In the genomic region with DNA sequence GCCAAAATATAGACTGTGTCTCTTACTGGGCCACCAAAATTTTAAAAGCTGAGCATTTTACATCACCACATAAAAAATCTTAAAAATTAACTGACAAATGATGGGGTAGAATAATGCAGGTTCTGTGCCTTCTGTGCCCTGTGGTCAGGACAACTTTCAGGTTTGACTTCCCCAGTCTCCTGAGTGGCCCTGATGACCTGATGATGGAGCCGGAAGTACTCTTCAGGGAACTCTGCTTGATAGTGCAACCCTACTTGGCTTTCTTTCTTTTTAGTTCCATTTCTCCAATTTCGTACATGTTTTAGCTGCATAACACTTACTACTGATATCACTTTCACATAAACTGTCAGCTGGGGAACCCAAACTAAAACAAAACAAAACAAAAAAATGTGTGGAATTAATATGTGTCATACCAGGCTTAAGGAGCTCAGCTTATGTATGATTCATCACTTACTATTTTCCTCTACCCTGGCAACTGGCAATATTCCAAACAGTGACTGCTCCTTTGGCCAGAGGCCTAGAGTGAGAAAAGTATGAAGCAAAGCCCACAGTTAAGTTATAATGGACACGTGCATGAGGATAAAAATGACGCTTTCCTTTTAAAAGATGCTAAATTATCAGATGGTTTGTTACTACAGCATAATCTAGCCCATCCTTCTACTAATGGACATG, we compare ENCODE assay signal across 9 cellular contexts.
A peak's percentile ranks its signal among the peaks of the same experiment; 100 is the strongest.
DNase-seq lines count a peak whose midpoint lies in the region; ATAC-seq, FAIRE-seq and TF ChIP-seq lines count a peak whose summit lies in the region.
"Had no signal": no experiment of that assay in that cellular context is flagged by ENCODE, and none has a peak within 500 bp of the region (broad histone marks: within the 10 kb centered on the region; RNA-seq: fewer than 3 reads in every experiment).

No MANE protein-coding gene starts in this region.

- H3K79me2 ChIP-seq in endothelial cell of umbilical vein (ENCODE audit: control insufficient read depth, insufficient read depth, low read length) (no peaks in the 10 kb centered on the region), osteoblast (ENCODE audit: insufficient read depth, low read length) (no peaks in the 10 kb centered on the region)

- intact Hi-C loops in endothelial cell of umbilical vein (cut with micrococcal nuclease): loop anchor here (2.0 to 5.0 kb wide), 3 partner anchors 112 to 212 kb away; a partner anchor contains a TSS

- H3K9ac ChIP-seq in endothelial cell of umbilical vein (replicated peaks; ENCODE audit: extremely low read depth, insufficient read depth, low read length): peak overlapping the region; percentile 68

- H3K27ac ChIP-seq in endothelial cell of umbilical vein (ENCODE audit: insufficient read depth, low read depth, low read length): peak overlapping the region; percentile 89
- H3K27ac ChIP-seq in osteoblast (ENCODE audit: low read depth, low read length): peak overlapping the region; percentile 57
- H3K27ac ChIP-seq: neutrophil had no signal

- no peaks in the 10 kb centered on the region for H4K20me1 ChIP-seq in endothelial cell of umbilical vein (replicated peaks; ENCODE audit: control insufficient read depth, extremely low read depth, insufficient read depth, low read length)
- H4K20me1 ChIP-seq in osteoblast (ENCODE audit: insufficient read depth, low read length): no peaks in the 10 kb centered on the region

- H2AFZ ChIP-seq in endothelial cell of umbilical vein (ENCODE audit: low read depth, low read length): no peak overlapping the region
- no peak overlapping the region for H2AFZ ChIP-seq in osteoblast (ENCODE audit: low read length)

- no peak for ATAC-seq in HG03159 (IDR thresholded peaks at IDR 0.05; ENCODE audit: unreplicated experiment)
- no peak for ATAC-seq in HG03442 (IDR thresholded peaks at IDR 0.05; ENCODE audit: unreplicated experiment)

- H3K27me3 ChIP-seq in endothelial cell of umbilical vein (ENCODE audit: control insufficient read depth in 2 of 2, insufficient read depth in 2 of 2, low read length in 2 of 2) (peaks cover 0 to 9% of the 10 kb centered on the region in 2 experiments), osteoblast (ENCODE audit: insufficient read depth, low read length) (no peaks in the 10 kb centered on the region)
- H3K27me3 ChIP-seq: neutrophil had no signal

- no TSS peak for BruUV-seq in endothelial cell of umbilical vein (replicated peaks; lab: Mats Ljungman, UMichigan)

- POLR2A ChIA-PET in endothelial cell of umbilical vein (lab: Charles Lee): no interaction called here

- FAIRE-seq in endothelial cell of umbilical vein (lab: Jason Lieb, UNC) (peak; percentile 90), frontal cortex (lab: Jason Lieb, UNC) (no peak)

- no peaks in the 10 kb centered on the region for H3K9me1 ChIP-seq in endothelial cell of umbilical vein (replicated peaks; ENCODE audit: control insufficient read depth, extremely low read depth, insufficient read depth, low read length)

- peaks cover 25% of the 10 kb centered on the region for H3K4me1 ChIP-seq in endothelial cell of umbilical vein (ENCODE audit: control insufficient read depth, extremely low read depth, insufficient read depth, low read length)
- H3K4me1 ChIP-seq in osteoblast (ENCODE audit: insufficient read depth, low read length): peaks cover 10% of the 10 kb centered on the region

- dilution Hi-C loops in endothelial cell of umbilical vein (cut with MboI; ENCODE audit: extremely low pct_ligation_motif_present, low sequenced_read_pairs): no loop called here

- H3K9me3 ChIP-seq in endothelial cell of umbilical vein (replicated peaks; ENCODE audit: control insufficient read depth, insufficient read depth, low read length): no peaks in the 10 kb centered on the region
- no peaks in the 10 kb centered on the region for H3K9me3 ChIP-seq in osteoblast (ENCODE audit: low read depth, low read length)
- H3K9me3 ChIP-seq: neutrophil had no signal

- CTCF ChIA-PET in endothelial cell of umbilical vein (lab: Charles Lee): no interaction called here

- H3K4me2 ChIP-seq in endothelial cell of umbilical vein (ENCODE audit: insufficient read depth, low read length) (peak overlapping the region; percentile 90), osteoblast (ENCODE audit: insufficient read depth, low read length) (peak overlapping the region; percentile 66)

- DNase-seq in EL: peak; percentile 97
- DNase-seq in NCI-H69 (lab: John Stamatoyannopoulos, UW): peak; percentile 88
- peak; percentile 96 for DNase-seq in endothelial cell of umbilical vein (ENCODE audit: low read depth, low spot score)
- DNase-seq in osteoblast (ENCODE audit: insufficient read length, low spot score, missing footprints): peak; percentile 69
- no peak for DNase-seq in NCI-H1930 (lab: John Stamatoyannopoulos, UW)
- DNase-seq in frontal cortex (ENCODE audit: low spot score in 2 of 2): no peak

- TF ChIP-seq POLR2A in endothelial cell of umbilical vein (IDR thresholded peaks at IDR 0.05; ENCODE audit: low read depth, low read length): no peak

- no peaks in the 10 kb centered on the region for H3K36me3 ChIP-seq in endothelial cell of umbilical vein (ENCODE audit: control insufficient read depth in 2 of 2, extremely low read depth in 1 of 2, insufficient read depth in 2 of 2, low read length in 2 of 2)
- no peaks in the 10 kb centered on the region for H3K36me3 ChIP-seq in osteoblast (ENCODE audit: insufficient read depth, low read length)
- H3K36me3 ChIP-seq: neutrophil had no signal

- TF ChIP-seq CTCF in endothelial cell of umbilical vein (IDR thresholded peaks at IDR 0.05; ENCODE audit: extremely low read depth in 1 of 2, insufficient read depth in 1 of 2, low read depth in 1 of 2, low read length in 2 of 2): no peak
- no peak for TF ChIP-seq CTCF in osteoblast (IDR thresholded peaks at IDR 0.05; ENCODE audit: extremely low read depth, low read depth, low read length)

- H3K4me3 ChIP-seq in endothelial cell of umbilical vein (replicated peaks in 1 of 3; ENCODE audit: insufficient read depth in 1 of 3, low read depth in 1 of 3, low read length in 3 of 3) (no peak overlapping the region), osteoblast (ENCODE audit: insufficient read depth, low read length) (peak overlapping the region; percentile 22)

TF ChIP-seq in endothelial cell of umbilical vein, 7 proteins besides CTCF, POLR2A, EP300 and RAD21:
- TF ChIP-seq MYC (IDR thresholded peaks at IDR 0.05; ENCODE audit: low read depth, low read length) (no peak), GATA2 (IDR thresholded peaks at IDR 0.05; ENCODE audit: insufficient read depth, insufficient read length, low read depth, low read length) (no peak), JUN (IDR thresholded peaks at IDR 0.05; ENCODE audit: borderline replicate concordance, insufficient read depth, insufficient read length, low read depth) (peak; percentile 82), EZH2 (IDR thresholded peaks at IDR 0.05; ENCODE audit: borderline replicate concordance, low read depth, low read length, severe bottlenecking) (no peak), FOS (IDR thresholded peaks at IDR 0.05; ENCODE audit: borderline replicate concordance, insufficient read depth, low read length) (peak; percentile 95), POLR2AphosphoS5 (IDR thresholded peaks at IDR 0.05; ENCODE audit: insufficient read depth, low read depth, low read length) (no peak)
- TF ChIP-seq, protein P1, sequence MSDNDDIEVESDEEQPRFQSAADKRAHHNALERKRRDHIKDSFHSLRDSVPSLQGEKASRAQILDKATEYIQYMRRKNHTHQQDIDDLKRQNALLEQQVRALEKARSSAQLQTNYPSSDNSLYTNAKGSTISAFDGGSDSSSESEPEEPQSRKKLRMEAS (IDR thresholded peaks at IDR 0.05; ENCODE audit: insufficient read depth, insufficient read length): no peak

Comparison
In these comparisons a context has a peak if more than half of its experiments do, and no peak if none do; other contexts are left out.
1. DNase-seq: peak in EL (single experiment), NCI-H69 (single experiment), endothelial cell of umbilical vein (single experiment) and osteoblast (single experiment); none in NCI-H1930 (0 of 2) and frontal cortex (0 of 2).